ENCODE assay signal across 21 cellular contexts in genomic region chr11:8818421-8818820, GRCh38.
DNase-seq lines count a peak whose midpoint lies in the region; ATAC-seq and TF ChIP-seq lines count a peak whose summit lies in the region.
"Had no signal": no experiment of that assay in that cellular context is flagged by ENCODE, and none has a peak within 500 bp of the region (broad histone marks: within the 10 kb centered on the region; RNA-seq: fewer than 3 reads in every experiment).

No MANE protein-coding gene starts in this region.

- no peak overlapping the region for H3K18ac ChIP-seq in trophoblast cell (ENCODE audit: low read length)

- H3K4me3 Mint-ChIP-seq in endodermal cell, result no peak overlapping the region
- H3K4me3 Mint-ChIP-seq: CD14-positive monocyte; CD4-positive, alpha-beta memory T cell; CD4-positive, CD25-positive, alpha-beta regulatory T cell; CD8-positive, alpha-beta memory T cell had no signal

- H3K27ac ChIP-seq in endodermal cell (ENCODE audit: low read depth, low read length) (no peak overlapping the region), trophoblast cell (ENCODE audit: low read depth, low read length) (no peak overlapping the region), sigmoid colon (no peak overlapping the region), thyroid gland (peak overlapping the region in 1 of 3 donors; percentile 31)
- H3K27ac ChIP-seq: BLaER1 had no signal

- H2AFZ ChIP-seq in trophoblast cell (ENCODE audit: insufficient read depth, low read length, poor library complexity), result no peak overlapping the region

- H4K8ac ChIP-seq in trophoblast cell (ENCODE audit: low read depth, low read length), result no peak overlapping the region

- TF ChIP-seq POLR2A in sigmoid colon (IDR thresholded peaks at IDR 0.05) (no peak), thyroid gland (IDR thresholded peaks at IDR 0.05) (no peak)

- WGBS in endodermal cell (ENCODE audit: insufficient coverage in 1 of 2, insufficient read length in 1 of 2), 2 experiments, result 97 to 100% methylated on average over 1 to 2 of the region's 2 CpGs
- no CpG with 5 or more reads among the region's 2 CpGs for WGBS in trophoblast cell (ENCODE audit: extremely low coverage, insufficient coverage, insufficient read length)
- WGBS in sigmoid colon, 2 donors, result 91 to 95% methylated on average over 2 of the region's 2 CpGs
- WGBS in thyroid gland, 2 donors, result 56 to 85% methylated on average over 2 of the region's 2 CpGs

- peaks cover 20% of the 10 kb centered on the region for H3K4me1 Mint-ChIP-seq in endodermal cell
- H3K4me1 Mint-ChIP-seq: CD14-positive monocyte; CD4-positive, alpha-beta memory T cell; CD4-positive, CD25-positive, alpha-beta regulatory T cell; CD8-positive, alpha-beta memory T cell had no signal

- H2BK5ac ChIP-seq in trophoblast cell (ENCODE audit: low read depth, low read length, poor library complexity), result no peak overlapping the region

- H3K36me3 Mint-ChIP-seq in endodermal cell (ENCODE audit: low read depth), result peaks cover 9% of the 10 kb centered on the region
- H3K36me3 Mint-ChIP-seq: CD14-positive monocyte; CD4-positive, alpha-beta memory T cell; CD4-positive, CD25-positive, alpha-beta regulatory T cell; CD8-positive, alpha-beta memory T cell had no signal

- no peak overlapping the region for H3K23ac ChIP-seq in trophoblast cell (ENCODE audit: low read length)

- peak overlapping the region; percentile 22 for H4K91ac ChIP-seq in trophoblast cell (ENCODE audit: low read depth, low read length)

- H3K27ac Mint-ChIP-seq in endodermal cell, result peak overlapping the region; percentile 88
- H3K27ac Mint-ChIP-seq: CD14-positive monocyte; CD4-positive, alpha-beta memory T cell; CD4-positive, CD25-positive, alpha-beta regulatory T cell; CD8-positive, alpha-beta memory T cell had no signal

- peaks cover 8% of the 10 kb centered on the region for H3K9me3 Mint-ChIP-seq in endodermal cell
- H3K9me3 Mint-ChIP-seq: CD14-positive monocyte; CD4-positive, alpha-beta memory T cell; CD4-positive, CD25-positive, alpha-beta regulatory T cell; CD8-positive, alpha-beta memory T cell had no signal

- H2BK120ac ChIP-seq in trophoblast cell (ENCODE audit: insufficient read depth, low read length, poor library complexity), result no peak overlapping the region

- intact Hi-C loops in sigmoid colon (cut with DNase I) (loop anchor here (10.0 kb wide), 1 partner anchor 214 kb away; no protein-coding TSS in a partner anchor), thyroid gland (cut with DNase I) (no loop called here), left cardiac atrium (cut with DNase I) (no loop called here)

- H4K12ac ChIP-seq in trophoblast cell (ENCODE audit: low read depth, low read length), result no peak overlapping the region

- H3K27me3 ChIP-seq in endodermal cell (ENCODE audit: control insufficient read depth, insufficient read depth, low read length, poor library complexity, severe bottlenecking), result no peaks in the 10 kb centered on the region
- H3K27me3 ChIP-seq in trophoblast cell (ENCODE audit: insufficient read depth, low read length), result no peaks in the 10 kb centered on the region
- no peaks in the 10 kb centered on the region for H3K27me3 ChIP-seq in sigmoid colon
- no peaks in the 10 kb centered on the region for H3K27me3 ChIP-seq in thyroid gland
- H3K27me3 ChIP-seq: BE2C, BLaER1 had no signal

- H3K4me2 ChIP-seq in trophoblast cell (ENCODE audit: low read length), result no peak overlapping the region
- H3K4me2 ChIP-seq: BLaER1 had no signal

- no peak for TF ChIP-seq EP300 in sigmoid colon (IDR thresholded peaks at IDR 0.05)

- no peak for TF ChIP-seq CTCF in endodermal cell (conservative IDR thresholded peaks at IDR 0.05)
- no peak for TF ChIP-seq CTCF in sigmoid colon (IDR thresholded peaks at IDR 0.05)
- TF ChIP-seq CTCF in thyroid gland (IDR thresholded peaks at IDR 0.05), result no peak

- no peaks in the 10 kb centered on the region for H3K79me2 ChIP-seq in trophoblast cell (ENCODE audit: control insufficient read depth, insufficient read depth, low read length, poor library complexity)

- no peak overlapping the region for H3K14ac ChIP-seq in trophoblast cell (ENCODE audit: low read length)

- H3K9me3 ChIP-seq in endodermal cell (ENCODE audit: control insufficient read depth, low read length), result no peaks in the 10 kb centered on the region
- no peaks in the 10 kb centered on the region for H3K9me3 ChIP-seq in trophoblast cell (ENCODE audit: insufficient read depth, low read depth, low read length)
- no peaks in the 10 kb centered on the region for H3K9me3 ChIP-seq in sigmoid colon
- H3K9me3 ChIP-seq in thyroid gland, result no peaks in the 10 kb centered on the region
- H3K9me3 ChIP-seq: BE2C, BLaER1, Caco-2 had no signal

- peaks cover 4% of the 10 kb centered on the region for H3K79me1 ChIP-seq in trophoblast cell (ENCODE audit: low read length)

- no peaks in the 10 kb centered on the region for H3K27me3 Mint-ChIP-seq in endodermal cell (ENCODE audit: insufficient read depth)

- DNase-seq in endodermal cell (peak; percentile 36), trophoblast cell (no peak), sigmoid colon (peak; percentile 25), thyroid gland (peak; percentile 58 to 65), AML-193 (lab: John Stamatoyannopoulos, UW) (no peak), NCI-H1417 treated with DMSO at 0.1 percent for 48 hours (lab: John Stamatoyannopoulos, UW) (no peak), left cardiac atrium (no peak), AG08396 (ENCODE audit: low spot score) (no peak)
- DNase-seq: 8988T; ACHN; BE2C; C1 segment of cervical spinal cord; Caco-2; Calu3; CD4-positive, alpha-beta memory T cell; CD4-positive, CD25-positive, alpha-beta regulatory T cell; CD8-positive, alpha-beta memory T cell; DMS79 treated with DMSO at 0.1 percent for 48 hours; GF-D8 had no signal

- H3K9ac ChIP-seq in endodermal cell (ENCODE audit: extremely low read depth, low read length, poor library complexity, severe bottlenecking) (no peak overlapping the region), trophoblast cell (ENCODE audit: low read length) (no peak overlapping the region)
- H3K9ac ChIP-seq: BLaER1 had no signal

- H3K36me3 ChIP-seq in endodermal cell (ENCODE audit: control insufficient read depth, insufficient read depth, low read length) (peaks cover 4% of the 10 kb centered on the region), trophoblast cell (ENCODE audit: control insufficient read depth in 1 of 2, insufficient read depth in 2 of 2, low read length in 2 of 2) (no peaks in the 10 kb centered on the region), sigmoid colon (no peaks in the 10 kb centered on the region), thyroid gland (no peaks in the 10 kb centered on the region)
- H3K36me3 ChIP-seq: BE2C, BLaER1 had no signal

- H3K4me3 ChIP-seq in endodermal cell (ENCODE audit: low read length), result no peak overlapping the region
- no peak overlapping the region for H3K4me3 ChIP-seq in trophoblast cell (ENCODE audit: low read depth, low read length)
- no peak overlapping the region for H3K4me3 ChIP-seq in sigmoid colon
- no peak overlapping the region for H3K4me3 ChIP-seq in thyroid gland (replicated peaks in 1 of 3)
- H3K4me3 ChIP-seq: BLaER1 had no signal

- H3K4ac ChIP-seq in trophoblast cell (ENCODE audit: low read depth, low read length), result no peak overlapping the region

- H2BK12ac ChIP-seq in trophoblast cell (ENCODE audit: low read length), result peak overlapping the region; percentile 47

- no peak overlapping the region for H2AK5ac ChIP-seq in trophoblast cell (ENCODE audit: low read length)

- H3K4me1 ChIP-seq in endodermal cell (ENCODE audit: control insufficient read depth, insufficient read depth, low read length), result peaks cover 15% of the 10 kb centered on the region
- H3K4me1 ChIP-seq in trophoblast cell (ENCODE audit: control insufficient read depth in 1 of 2, insufficient read depth in 2 of 2, low read length in 2 of 2), result peaks cover 10 to 18% of the 10 kb centered on the region in 2 experiments
- H3K4me1 ChIP-seq in sigmoid colon, result peaks cover 0 to 6% (median 6%) of the 10 kb centered on the region in 4 donors
- H3K4me1 ChIP-seq in thyroid gland, result peaks cover 5 to 18% of the 10 kb centered on the region in 2 donors
- H3K4me1 ChIP-seq: BE2C had no signal

- no peak for ATAC-seq in left cardiac atrium

Comparison
In these comparisons a context has a peak if more than half of its experiments do, and no peak if none do; other contexts are left out.
1. DNase-seq: peak in endodermal cell (single experiment), sigmoid colon (single experiment) and thyroid gland (2 of 2); none in trophoblast cell (0 of 2), AML-193 (0 of 2), NCI-H1417 treated with DMSO at 0.1 percent for 48 hours (single experiment), left cardiac atrium (single experiment) and AG08396 (single experiment).